ENCODE assay signal across 21 cellular contexts in the genomic region with DNA sequence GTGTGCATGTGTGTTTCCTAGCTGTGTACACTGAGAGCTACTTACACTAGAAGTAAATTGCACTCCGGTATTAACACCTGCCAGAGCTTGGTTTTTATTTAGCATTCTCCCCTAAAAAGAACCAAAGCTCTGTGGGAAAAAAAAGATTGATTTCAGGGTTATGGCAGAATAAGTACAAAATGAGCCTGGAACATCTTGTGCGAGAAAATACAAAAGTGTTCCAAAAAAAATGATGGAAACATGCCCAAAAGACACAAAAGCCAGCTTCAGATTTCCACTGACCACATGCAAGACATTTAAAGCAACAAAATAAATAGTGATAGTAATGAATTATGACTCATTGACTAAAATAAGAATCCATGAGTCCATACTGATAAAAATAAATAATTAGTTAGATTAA.
A peak's percentile ranks its signal among the peaks of the same experiment; 100 is the strongest.
DNase-seq lines count a peak whose midpoint lies in the region; ATAC-seq, FAIRE-seq and TF ChIP-seq lines count a peak whose summit lies in the region.
"Had no signal": no experiment of that assay in that cellular context is flagged by ENCODE, and none has a peak within 500 bp of the region (broad histone marks: within the 10 kb centered on the region; RNA-seq: fewer than 3 reads in every experiment).

No MANE protein-coding gene starts in this region.

- H3F3A ChIP-seq in smooth muscle cell (ENCODE audit: low read depth) (no peaks in the 10 kb centered on the region), neural progenitor cell (ENCODE audit: low read depth) (no peaks in the 10 kb centered on the region)

- H3K4me1 Mint-ChIP-seq in astrocyte (ENCODE audit: low read depth, unreplicated experiment) (no peaks in the 10 kb centered on the region), neural progenitor cell (peaks cover 5% of the 10 kb centered on the region)
- H3K4me1 Mint-ChIP-seq: CD8-positive, alpha-beta memory T cell; H9 had no signal

- no peaks in the 10 kb centered on the region for H3K36me3 ChIP-seq in astrocyte (ENCODE audit: insufficient read depth, low read length)
- no peaks in the 10 kb centered on the region for H3K36me3 ChIP-seq in smooth muscle cell (ENCODE audit: low read depth)
- no peaks in the 10 kb centered on the region for H3K36me3 ChIP-seq in neural progenitor cell

- no peak for FAIRE-seq in astrocyte (lab: Jason Lieb, UNC)
- FAIRE-seq: GM12878, GM19239, RCC 7860 had no signal

- H3K27ac ChIP-seq in astrocyte (ENCODE audit: low read depth, low read length) (no peak overlapping the region), smooth muscle cell (ENCODE audit: low read depth) (no peak overlapping the region), neural progenitor cell (no peak overlapping the region), dorsolateral prefrontal cortex (peak overlapping the region in 1 of 59 donors; percentile 14)

- H2AFZ ChIP-seq in astrocyte (ENCODE audit: low read depth, low read length) (no peak overlapping the region), smooth muscle cell (ENCODE audit: low read depth) (no peak overlapping the region), neural progenitor cell (replicated peaks) (no peak overlapping the region)

- H3K9me3 Mint-ChIP-seq in astrocyte (ENCODE audit: unreplicated experiment) (peaks cover 3% of the 10 kb centered on the region), neural progenitor cell (peaks cover 14% of the 10 kb centered on the region)
- H3K9me3 Mint-ChIP-seq: CD8-positive, alpha-beta memory T cell had no signal

- H4K20me1 ChIP-seq in astrocyte (ENCODE audit: insufficient read depth, low read length): no peaks in the 10 kb centered on the region
- no peaks in the 10 kb centered on the region for H4K20me1 ChIP-seq in smooth muscle cell (ENCODE audit: low read depth)
- H4K20me1 ChIP-seq in neural progenitor cell (ENCODE audit: low read depth): no peaks in the 10 kb centered on the region

- no peaks in the 10 kb centered on the region for H3K27me3 Mint-ChIP-seq in astrocyte (ENCODE audit: low read depth, unreplicated experiment)
- H3K27me3 Mint-ChIP-seq in neural progenitor cell (ENCODE audit: insufficient read depth, low read depth): no peaks in the 10 kb centered on the region

- ATAC-seq in SK-N-SH treated with all-trans-retinoic acid at 6 μM for 48 hours: peak; percentile 32; the same call in 2 of the 3 replicates
- ATAC-seq in HG02870 (IDR thresholded peaks at IDR 0.05; ENCODE audit: unreplicated experiment): no peak
- ATAC-seq: GM12878 had no signal

- intact Hi-C loops in dorsolateral prefrontal cortex (cut with DNase I): no loop called here

- TF ChIP-seq CTCF in astrocyte (IDR thresholded peaks at IDR 0.05; ENCODE audit: insufficient read depth, low read depth, low read length) (no peak), smooth muscle cell (IDR thresholded peaks at IDR 0.05; ENCODE audit: borderline replicate concordance, insufficient read depth, poor library complexity, severe bottlenecking) (no peak), neural progenitor cell (IDR thresholded peaks at IDR 0.05) (no peak), dorsolateral prefrontal cortex (IDR thresholded peaks at IDR 0.05 in 54 of 56, conservative IDR thresholded peaks at IDR 0.05 in 2 of 56; ENCODE audit: low read depth in 1 of 56, partially characterized antibody in 56 of 56) (no peak)

- H3K9ac ChIP-seq in astrocyte (ENCODE audit: low read length): no peak overlapping the region
- H3K9ac ChIP-seq in smooth muscle cell (ENCODE audit: low read depth): no peak overlapping the region
- H3K9ac ChIP-seq in neural progenitor cell: no peak overlapping the region

- H3K4me1 ChIP-seq in astrocyte (ENCODE audit: insufficient read depth, low read length) (no peaks in the 10 kb centered on the region), smooth muscle cell (ENCODE audit: low read depth) (no peaks in the 10 kb centered on the region), neural progenitor cell (no peaks in the 10 kb centered on the region)

- H3K9me3 ChIP-seq in astrocyte (ENCODE audit: insufficient read depth, low read depth, low read length): no peaks in the 10 kb centered on the region
- no peaks in the 10 kb centered on the region for H3K9me3 ChIP-seq in smooth muscle cell (replicated peaks; ENCODE audit: low read depth)
- H3K9me3 ChIP-seq in neural progenitor cell (ENCODE audit: low read depth): no peaks in the 10 kb centered on the region

- WGBS in smooth muscle cell (ENCODE audit: low lambda C conversion rate): 87% methylated on average over 2 of the region's 2 CpGs

- DNase-seq in astrocyte (ENCODE audit: low read depth): peak; percentile 59
- peak; percentile 16 for DNase-seq in fibroblast of the conjunctiva (ENCODE audit: low read depth)
- DNase-seq in smooth muscle cell (lab: John Stamatoyannopoulos, UW; ENCODE audit: unreplicated experiment): no peak
- DNase-seq in neural progenitor cell (ENCODE audit: low spot score): no peak
- DNase-seq in dorsolateral prefrontal cortex: no peak
- DNase-seq: CD8-positive, alpha-beta memory T cell; DMS53; EL; H9; Kasumi-1; MM.1S; NCI-H1092; NCI-H146; NCI-H2029 treated with DMSO at 0.1 percent for 48 hours; NCI-H2171 treated with DMSO at 0.1 percent for 48 hours; SHP77 treated with DMSO at 0.1 percent for 48 hours had no signal

- H3K79me2 ChIP-seq in astrocyte (ENCODE audit: insufficient read depth, low read length) (no peaks in the 10 kb centered on the region), smooth muscle cell (ENCODE audit: low read depth) (no peaks in the 10 kb centered on the region), neural progenitor cell (ENCODE audit: low read depth) (no peaks in the 10 kb centered on the region)

- no peak overlapping the region for H3K4me3 ChIP-seq in astrocyte (ENCODE audit: insufficient read depth, low read depth, low read length)
- no peak overlapping the region for H3K4me3 ChIP-seq in smooth muscle cell
- no peak overlapping the region for H3K4me3 ChIP-seq in neural progenitor cell
- H3K4me3 ChIP-seq in dorsolateral prefrontal cortex: no peak overlapping the region
- H3K4me3 ChIP-seq: GM12878 had no signal

- H3K36me3 Mint-ChIP-seq in astrocyte (ENCODE audit: low read depth, unreplicated experiment): no peaks in the 10 kb centered on the region
- no peaks in the 10 kb centered on the region for H3K36me3 Mint-ChIP-seq in neural progenitor cell
- H3K36me3 Mint-ChIP-seq: CD8-positive, alpha-beta memory T cell had no signal

- H3K4me3 Mint-ChIP-seq in astrocyte (ENCODE audit: unreplicated experiment) (no peak overlapping the region), neural progenitor cell (no peak overlapping the region)
- H3K4me3 Mint-ChIP-seq: CD8-positive, alpha-beta memory T cell; H9 had no signal

- H3K4me2 ChIP-seq in astrocyte (ENCODE audit: low read length) (no peak overlapping the region), smooth muscle cell (peak overlapping the region; percentile 30), neural progenitor cell (no peak overlapping the region)

- H3K27me3 ChIP-seq in astrocyte (ENCODE audit: insufficient read depth, low read length) (no peaks in the 10 kb centered on the region), smooth muscle cell (ENCODE audit: low read depth) (no peaks in the 10 kb centered on the region), neural progenitor cell (no peaks in the 10 kb centered on the region), dorsolateral prefrontal cortex (no peaks in the 10 kb centered on the region)

- H3K27ac Mint-ChIP-seq in astrocyte (ENCODE audit: unreplicated experiment): no peak overlapping the region
- H3K27ac Mint-ChIP-seq in neural progenitor cell: no peak overlapping the region
- H3K27ac Mint-ChIP-seq: CD8-positive, alpha-beta memory T cell; H9 had no signal

TF ChIP-seq in SK-N-SH treated with all-trans-retinoic acid at 6 μM for 48 hours, 23 proteins besides CTCF, POLR2A, EP300 and RAD21 (continues in another document):
- TF ChIP-seq ZFP30 (CRISPR knock-in tag; IDR thresholded peaks at IDR 0.05) (no peak), OSR1 (CRISPR knock-in tag; IDR thresholded peaks at IDR 0.05) (no peak), GLIS3 (CRISPR knock-in tag; IDR thresholded peaks at IDR 0.05) (no peak), ZFP3 (CRISPR knock-in tag; IDR thresholded peaks at IDR 0.05) (no peak), ESRRG (CRISPR knock-in tag; IDR thresholded peaks at IDR 0.05) (no peak), RARB (CRISPR knock-in tag; IDR thresholded peaks at IDR 0.05) (no peak), ARNTL (CRISPR knock-in tag; IDR thresholded peaks at IDR 0.05; ENCODE audit: borderline replicate concordance, low read depth) (no peak), BACH2 (CRISPR knock-in tag; IDR thresholded peaks at IDR 0.05; ENCODE audit: borderline replicate concordance) (no peak), PATZ1 (CRISPR knock-in tag; IDR thresholded peaks at IDR 0.05; ENCODE audit: borderline replicate concordance) (no peak), PPARA (CRISPR knock-in tag; IDR thresholded peaks at IDR 0.05; ENCODE audit: borderline replicate concordance) (no peak), POU6F1 (CRISPR knock-in tag; IDR thresholded peaks at IDR 0.05; ENCODE audit: borderline replicate concordance, low read depth) (no peak)

Comparison
In these comparisons a context has a peak if more than half of its experiments do, and no peak if none do; other contexts are left out.
1. DNase-seq: peak in astrocyte (single experiment) and fibroblast of the conjunctiva (single experiment); none in smooth muscle cell (single experiment), neural progenitor cell (single experiment) and dorsolateral prefrontal cortex (0 of 10).